ENCODE assay signal across 18 cellular contexts in genomic region chr1:203563291-203563690, GRCh38.
"Had no signal": no experiment of that assay in that cellular context is flagged by ENCODE, and none has a peak within 500 bp of the region (broad histone marks: within the 10 kb centered on the region; RNA-seq: fewer than 3 reads in every experiment).

No MANE protein-coding gene starts in this region.

- H3K27ac ChIP-seq: heart left ventricle, left ventricle myocardium inferior, testis had no signal

- H3K4me3 ChIP-seq: heart left ventricle, left ventricle myocardium inferior, sigmoid colon, testis had no signal

- ATAC-seq: heart left ventricle had no signal

- H3K4me3 Mint-ChIP-seq: activated naive CD4-positive, alpha-beta T cell treated with anti-CD3 and anti-CD28 coated beads, Interleukin-2, amount 50 U/mL, for 24 hours; activated T-cell treated with anti-CD3 and anti-CD28 coated beads, Interleukin-2, amount 50 U/mL, for 24 hours; brain; central memory CD8-positive, alpha-beta T cell; dendritic cell treated with granulocyte-macrophage colony-stimulating factor and Interleukin-4, amounts not matched to agents 40 ng/mL and 50 ng/mL, for 4 days; memory B cell; nephron progenitor cell; stimulated activated naive CD8-positive, alpha-beta T cell treated with anti-CD3 and anti-CD28 coated beads, Interleukin-15, Interleukin-2, amounts not matched to agents 100 ng/mL and 50 ng/mL, for 24 hours had no signal

- H3K9me3 Mint-ChIP-seq: activated naive CD4-positive, alpha-beta T cell treated with anti-CD3 and anti-CD28 coated beads, Interleukin-2, amount 50 U/mL, for 24 hours; activated T-cell treated with anti-CD3 and anti-CD28 coated beads, Interleukin-2, amount 50 U/mL, for 24 hours; central memory CD8-positive, alpha-beta T cell; dendritic cell treated with granulocyte-macrophage colony-stimulating factor and Interleukin-4, amounts not matched to agents 40 ng/mL and 50 ng/mL, for 4 days; stimulated activated naive CD8-positive, alpha-beta T cell treated with anti-CD3 and anti-CD28 coated beads, Interleukin-15, Interleukin-2, amounts not matched to agents 100 ng/mL and 50 ng/mL, for 24 hours had no signal

- DNase-seq: activated CD4-positive, alpha-beta T cell treated with anti-CD3 and anti-CD28 coated beads, Interleukin-2, amount 50 U/mL, for 1 hour; activated CD4-positive, CD25-positive, alpha-beta regulatory T cell; activated effector memory CD4-positive, alpha-beta T cell treated with Interleukin-2 at 50 U/mL for 16 hours; activated T-cell treated with anti-CD3 and anti-CD28 coated beads, Interleukin-2, amount 50 U/mL, for 24 hours; foreskin melanocyte; heart left ventricle; left ventricle myocardium inferior; nephron progenitor cell; sigmoid colon; stimulated activated CD4-positive, alpha-beta T cell treated with anti-CD3 and anti-CD28 coated beads, Interleukin-4, amount 100 ng/mL, for 1 hour; stimulated activated CD8-positive, alpha-beta memory T cell treated with anti-CD3 and anti-CD28 coated beads, Interleukin-4, amount 100 ng/mL, for 48 hours; testis had no signal

- H3K36me3 ChIP-seq: heart left ventricle, left ventricle myocardium inferior, sigmoid colon had no signal

- H3K27ac Mint-ChIP-seq: activated naive CD4-positive, alpha-beta T cell treated with anti-CD3 and anti-CD28 coated beads, Interleukin-2, amount 50 U/mL, for 24 hours; activated T-cell treated with anti-CD3 and anti-CD28 coated beads, Interleukin-2, amount 50 U/mL, for 24 hours; dendritic cell treated with granulocyte-macrophage colony-stimulating factor and Interleukin-4, amounts not matched to agents 40 ng/mL and 50 ng/mL, for 4 days; memory B cell; nephron progenitor cell; stimulated activated naive CD8-positive, alpha-beta T cell treated with anti-CD3 and anti-CD28 coated beads, Interleukin-15, Interleukin-2, amounts not matched to agents 100 ng/mL and 50 ng/mL, for 24 hours had no signal

- H3K36me3 Mint-ChIP-seq: activated naive CD4-positive, alpha-beta T cell treated with anti-CD3 and anti-CD28 coated beads, Interleukin-2, amount 50 U/mL, for 24 hours; brain; memory B cell had no signal

- H3K27me3 ChIP-seq: heart left ventricle, sigmoid colon, testis had no signal

- H3K27me3 Mint-ChIP-seq: activated naive CD4-positive, alpha-beta T cell treated with anti-CD3 and anti-CD28 coated beads, Interleukin-2, amount 50 U/mL, for 24 hours; activated T-cell treated with anti-CD3 and anti-CD28 coated beads, Interleukin-2, amount 50 U/mL, for 24 hours; central memory CD8-positive, alpha-beta T cell; stimulated activated naive CD8-positive, alpha-beta T cell treated with anti-CD3 and anti-CD28 coated beads, Interleukin-15, Interleukin-2, amounts not matched to agents 100 ng/mL and 50 ng/mL, for 24 hours had no signal

- H3K9me3 ChIP-seq: heart left ventricle, left ventricle myocardium inferior, sigmoid colon, testis had no signal

- H3K4me1 Mint-ChIP-seq: activated naive CD4-positive, alpha-beta T cell treated with anti-CD3 and anti-CD28 coated beads, Interleukin-2, amount 50 U/mL, for 24 hours; central memory CD8-positive, alpha-beta T cell had no signal
